Comparison of ENCODE assay signal across 1 cellular context in the genomic region with DNA sequence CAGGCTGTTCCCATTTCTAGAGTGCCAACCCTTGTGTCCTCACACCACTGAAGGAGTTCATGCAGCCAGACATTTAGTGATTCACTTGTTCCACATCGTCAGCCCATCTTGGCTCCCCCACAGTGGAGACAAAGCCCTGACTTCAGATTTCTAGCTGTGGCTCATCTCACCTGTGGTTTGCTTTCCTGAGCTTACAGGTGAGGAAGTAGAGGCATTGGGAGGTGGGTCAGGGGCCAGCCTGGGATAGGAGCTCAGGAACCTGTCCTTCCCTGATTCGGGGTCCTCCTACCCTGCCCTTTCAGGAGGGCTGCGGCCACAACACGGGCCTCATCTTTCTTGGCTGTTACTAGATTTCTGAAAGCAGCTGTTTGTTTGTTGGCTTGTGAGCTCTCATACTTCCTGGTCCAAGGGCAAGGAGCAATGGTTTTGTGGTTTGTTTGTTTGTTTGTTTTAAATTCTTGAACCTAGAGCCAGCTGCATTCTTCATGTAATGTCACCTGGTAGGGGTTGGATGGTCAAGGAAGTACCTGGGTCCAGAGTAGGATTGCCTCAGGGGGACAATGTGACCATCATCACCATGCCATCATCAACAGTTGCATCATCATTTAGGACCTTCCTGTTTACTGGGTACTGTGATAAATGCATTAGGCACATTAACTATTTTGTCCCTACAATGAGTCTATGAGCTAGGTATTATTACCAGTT.
TF ChIP-seq lines count a peak whose summit lies in the region.

No MANE protein-coding gene starts in this region.

TF ChIP-seq in WTC11, 78 proteins besides CTCF, POLR2A, EP300 and RAD21 (continued from another document):
- TF ChIP-seq, protein P1, sequence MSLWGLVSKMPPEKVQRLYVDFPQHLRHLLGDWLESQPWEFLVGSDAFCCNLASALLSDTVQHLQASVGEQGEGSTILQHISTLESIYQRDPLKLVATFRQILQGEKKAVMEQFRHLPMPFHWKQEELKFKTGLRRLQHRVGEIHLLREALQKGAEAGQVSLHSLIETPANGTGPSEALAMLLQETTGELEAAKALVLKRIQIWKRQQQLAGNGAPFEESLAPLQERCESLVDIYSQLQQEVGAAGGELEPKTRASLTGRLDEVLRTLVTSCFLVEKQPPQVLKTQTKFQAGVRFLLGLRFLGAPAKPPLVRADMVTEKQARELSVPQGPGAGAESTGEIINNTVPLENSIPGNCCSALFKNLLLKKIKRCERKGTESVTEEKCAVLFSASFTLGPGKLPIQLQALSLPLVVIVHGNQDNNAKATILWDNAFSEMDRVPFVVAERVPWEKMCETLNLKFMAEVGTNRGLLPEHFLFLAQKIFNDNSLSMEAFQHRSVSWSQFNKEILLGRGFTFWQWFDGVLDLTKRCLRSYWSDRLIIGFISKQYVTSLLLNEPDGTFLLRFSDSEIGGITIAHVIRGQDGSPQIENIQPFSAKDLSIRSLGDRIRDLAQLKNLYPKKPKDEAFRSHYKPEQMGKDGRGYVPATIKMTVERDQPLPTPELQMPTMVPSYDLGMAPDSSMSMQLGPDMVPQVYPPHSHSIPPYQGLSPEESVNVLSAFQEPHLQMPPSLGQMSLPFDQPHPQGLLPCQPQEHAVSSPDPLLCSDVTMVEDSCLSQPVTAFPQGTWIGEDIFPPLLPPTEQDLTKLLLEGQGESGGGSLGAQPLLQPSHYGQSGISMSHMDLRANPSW (CRISPR knock-in tag; conservative IDR thresholded peaks at IDR 0.05; ENCODE audit: low read depth): no peak
- TF ChIP-seq NFATC4 (CRISPR knock-in tag; IDR thresholded peaks at IDR 0.05) (no peak), TP53 (CRISPR knock-in tag; IDR thresholded peaks at IDR 0.05) (no peak), FOXJ3 (CRISPR knock-in tag; IDR thresholded peaks at IDR 0.05; ENCODE audit: borderline replicate concordance) (no peak), FOXP1 (CRISPR knock-in tag; IDR thresholded peaks at IDR 0.05; ENCODE audit: borderline replicate concordance) (no peak), EMX1 (CRISPR knock-in tag; IDR thresholded peaks at IDR 0.05) (no peak), CREB1 (CRISPR knock-in tag; IDR thresholded peaks at IDR 0.05) (no peak), NR2C2 (CRISPR knock-in tag; IDR thresholded peaks at IDR 0.05) (no peak), JUN (CRISPR knock-in tag; IDR thresholded peaks at IDR 0.05) (no peak), ESRRA (CRISPR knock-in tag; IDR thresholded peaks at IDR 0.05; ENCODE audit: borderline replicate concordance) (no peak), HMGA2 (CRISPR knock-in tag; IDR thresholded peaks at IDR 0.05) (no peak)
- TF ChIP-seq, protein P2, sequence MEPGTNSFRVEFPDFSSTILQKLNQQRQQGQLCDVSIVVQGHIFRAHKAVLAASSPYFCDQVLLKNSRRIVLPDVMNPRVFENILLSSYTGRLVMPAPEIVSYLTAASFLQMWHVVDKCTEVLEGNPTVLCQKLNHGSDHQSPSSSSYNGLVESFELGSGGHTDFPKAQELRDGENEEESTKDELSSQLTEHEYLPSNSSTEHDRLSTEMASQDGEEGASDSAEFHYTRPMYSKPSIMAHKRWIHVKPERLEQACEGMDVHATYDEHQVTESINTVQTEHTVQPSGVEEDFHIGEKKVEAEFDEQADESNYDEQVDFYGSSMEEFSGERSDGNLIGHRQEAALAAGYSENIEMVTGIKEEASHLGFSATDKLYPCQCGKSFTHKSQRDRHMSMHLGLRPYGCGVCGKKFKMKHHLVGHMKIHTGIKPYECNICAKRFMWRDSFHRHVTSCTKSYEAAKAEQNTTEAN (CRISPR knock-in tag; IDR thresholded peaks at IDR 0.05): no peak
- TF ChIP-seq, protein P3, sequence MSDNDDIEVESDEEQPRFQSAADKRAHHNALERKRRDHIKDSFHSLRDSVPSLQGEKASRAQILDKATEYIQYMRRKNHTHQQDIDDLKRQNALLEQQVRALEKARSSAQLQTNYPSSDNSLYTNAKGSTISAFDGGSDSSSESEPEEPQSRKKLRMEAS (CRISPR knock-in tag; IDR thresholded peaks at IDR 0.05): no peak
- TF ChIP-seq, protein P4, sequence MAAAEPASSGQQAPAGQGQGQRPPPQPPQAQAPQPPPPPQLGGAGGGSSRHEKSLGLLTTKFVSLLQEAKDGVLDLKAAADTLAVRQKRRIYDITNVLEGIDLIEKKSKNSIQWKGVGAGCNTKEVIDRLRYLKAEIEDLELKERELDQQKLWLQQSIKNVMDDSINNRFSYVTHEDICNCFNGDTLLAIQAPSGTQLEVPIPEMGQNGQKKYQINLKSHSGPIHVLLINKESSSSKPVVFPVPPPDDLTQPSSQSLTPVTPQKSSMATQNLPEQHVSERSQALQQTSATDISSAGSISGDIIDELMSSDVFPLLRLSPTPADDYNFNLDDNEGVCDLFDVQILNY (CRISPR knock-in tag; IDR thresholded peaks at IDR 0.05): no peak
